ENCODE assay signal across 23 cellular contexts in the genomic region with DNA sequence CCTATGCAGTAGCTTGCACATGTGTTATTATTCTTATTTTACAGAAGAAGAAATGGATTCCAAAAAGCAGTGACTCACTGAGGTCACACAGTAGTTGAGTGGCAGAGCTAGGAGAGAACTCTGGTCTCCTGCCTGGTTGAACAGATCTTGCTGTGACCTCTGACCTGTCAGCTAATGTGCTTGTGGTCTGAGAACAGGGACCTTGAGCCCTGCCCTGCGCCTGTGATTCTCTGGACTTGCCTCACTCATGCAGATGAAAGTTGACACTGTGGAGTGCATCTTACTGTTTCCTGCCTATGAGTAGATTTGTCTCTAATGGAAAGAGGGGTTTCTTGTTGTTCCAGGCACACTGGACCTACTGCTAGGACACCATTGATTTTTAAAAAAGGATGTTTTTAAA. TPM values are rescaled to one million over a fixed set of nuclear protein-coding genes. Genes with fewer than 3 reads are reported as not detected.
"Had no signal": no experiment of that assay in that cellular context is flagged by ENCODE, and none has a peak within 500 bp of the region (broad histone marks: within the 10 kb centered on the region; RNA-seq: fewer than 3 reads in every experiment).

No MANE protein-coding gene starts in this region.

- H3K4me3 ChIP-seq: gastrocnemius medialis, heart left ventricle, lung, thoracic aorta, vagina had no signal

- FAIRE-seq: endometrium, kidney had no signal

- H3K4me1 ChIP-seq: gastrocnemius medialis, heart left ventricle, vagina had no signal

- DNase-seq: activated CD4-positive, alpha-beta memory T cell treated with anti-CD3 and anti-CD28 coated beads for 36 hours; activated CD4-positive, alpha-beta T cell treated with anti-CD3 and anti-CD28 coated beads for 48 hours; activated CD4-positive, CD25-positive, alpha-beta regulatory T cell; activated effector memory CD4-positive, alpha-beta T cell treated with Interleukin-2 at 50 U/mL for 16 hours; activated naive CD4-positive, alpha-beta T cell treated with anti-CD3 and anti-CD28 coated beads for 36 hours; activated naive CD8-positive, alpha-beta T cell treated with anti-CD3 and anti-CD28 coated beads, Interleukin-2, amount 10 ng/mL, durations not matched to agents 7 days and 5 days; activated T-cell treated with anti-CD3 and anti-CD28 coated beads, Interleukin-2, amount 50 U/mL, for 72 hours; effector CD4-positive, alpha-beta T cell; gastrocnemius medialis; heart left ventricle; kidney; natural killer cell; stimulated activated CD4-positive, alpha-beta T cell treated with anti-CD3 and anti-CD28 coated beads, Interleukin-4, amount 100 ng/mL, for 24 hours; stimulated activated naive CD4-positive, alpha-beta T cell treated with Interleukin-2 at 50 U/mL for 16 hours; T-helper 17 cell had no signal

- H3K27ac ChIP-seq: gastrocnemius medialis, heart left ventricle, thoracic aorta, vagina had no signal

- ATAC-seq: activated T-cell treated with anti-CD3 and anti-CD28 coated beads, Interleukin-2, amount 50 U/mL, for 72 hours; gastrocnemius medialis; heart left ventricle; natural killer cell; T-helper 17 cell had no signal

- H3K36me3 ChIP-seq: gastrocnemius medialis, heart left ventricle, thoracic aorta, vagina had no signal

- H3K9me3 ChIP-seq: gastrocnemius medialis, thoracic aorta had no signal

- H3K27me3 ChIP-seq: gastrocnemius medialis, vagina had no signal

RNA-seq across cellular contexts. Expression of a gene that starts 32.3 kb away (rescaled TPM):
- total RNA-seq: activated CD4-positive, alpha-beta memory T cell treated with anti-CD3 and anti-CD28 coated beads for 36 hours; activated naive CD4-positive, alpha-beta T cell treated with anti-CD3 and anti-CD28 coated beads for 36 hours; activated naive CD8-positive, alpha-beta T cell treated with anti-CD3 and anti-CD28 coated beads, Interleukin-2, amount 10 ng/mL, durations not matched to agents 7 days and 5 days; activated T-cell treated with anti-CD3 and anti-CD28 coated beads, Interleukin-2, amount 50 U/mL, for 72 hours; chondrocyte; epithelial cell of proximal tubule; kidney; lung; natural killer cell; osteoblast; posterior vena cava; T-helper 17 cell; thoracic aorta; vagina had no signal
